In the genomic region with DNA sequence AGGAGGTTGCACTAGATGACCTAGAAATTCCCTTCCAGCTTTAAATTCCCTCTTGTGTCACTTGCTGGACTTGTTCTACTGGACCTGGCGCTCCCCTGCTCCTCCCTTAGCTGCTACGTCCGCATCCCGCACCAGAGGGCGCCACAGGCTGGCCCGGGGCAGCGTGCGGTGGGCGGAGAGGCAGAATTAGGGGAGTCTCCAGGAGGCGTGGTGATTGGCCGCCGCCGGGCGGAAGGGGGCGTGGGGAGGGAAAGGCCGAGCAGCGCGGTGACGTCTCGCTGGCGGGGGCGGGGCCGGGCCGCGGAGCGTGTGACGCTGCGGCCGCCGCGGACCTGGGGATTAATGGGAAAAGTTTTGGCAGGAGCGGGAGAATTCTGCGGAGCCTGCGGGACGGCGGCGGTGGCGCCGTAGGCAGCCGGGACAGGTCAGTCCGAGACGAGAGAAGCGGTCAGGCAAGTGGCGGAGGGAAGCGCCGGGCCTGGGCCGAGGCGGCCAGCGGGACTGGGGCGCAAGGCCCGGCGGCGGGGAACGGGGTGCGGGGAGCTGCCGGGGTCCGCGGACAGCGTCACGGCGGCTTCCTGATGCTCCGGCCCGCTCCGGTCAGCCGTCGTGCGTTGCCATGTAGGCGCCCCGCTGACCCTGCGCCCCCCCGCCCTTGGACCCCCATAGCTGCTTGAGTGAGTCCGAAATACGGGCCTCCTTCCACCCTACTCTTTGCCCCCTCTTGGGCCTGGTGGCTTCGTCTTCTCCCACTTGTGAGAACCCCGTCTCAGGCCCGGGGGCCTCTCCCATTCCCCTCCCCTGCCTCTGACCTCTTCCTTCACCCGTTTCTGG, we compare ENCODE assay signal across 8 cellular contexts. TPM values are rescaled to one million over a fixed set of nuclear protein-coding genes. Genes with fewer than 3 reads are reported as not detected.
DNase-seq lines count a peak whose midpoint lies in the region; TF ChIP-seq lines count a peak whose summit lies in the region.

Gene PPARD (plus strand): TSS at position 301 of the 834 bp plus-strand sequence. CDS start 68,530 bp downstream, outside the sequence.

- peak within 1 kb of the TSS; percentile 74 for H3K4me3 ChIP-seq in H7 (ENCODE audit: insufficient read depth, low read depth, low read length)
- peak within 1 kb of the TSS; percentile 85 for H3K4me3 ChIP-seq in Loucy (ENCODE audit: low read length, poor library complexity, severe bottlenecking)
- peak within 1 kb of the TSS; percentile 88 to 98 for H3K4me3 ChIP-seq in stomach smooth muscle (ENCODE audit: low read length in 2 of 2)

- H3K36me3 ChIP-seq in H7 (replicated peaks; ENCODE audit: control insufficient read depth, insufficient read depth, low read length) (peaks cover 1% of the 10 kb centered on the region), Loucy (ENCODE audit: insufficient read depth, low read length) (no peaks in the 10 kb centered on the region), stomach smooth muscle (ENCODE audit: control insufficient read depth in 2 of 2, insufficient read depth in 2 of 2, low read length in 2 of 2) (peaks cover 8 to 11% of the 10 kb centered on the region in 2 donors)

- peaks cover 3% of the 10 kb centered on the region for H3K9me3 Mint-ChIP-seq in neural crest cell

- H3K9me3 ChIP-seq in Loucy (ENCODE audit: insufficient read depth, low read depth, low read length) (no peaks in the 10 kb centered on the region), stomach smooth muscle (ENCODE audit: control insufficient read depth in 2 of 2, low read length in 2 of 2) (no peaks in the 10 kb centered on the region)

- in situ Hi-C loops in G401 (cut with HindIII; ENCODE audit: low sequenced_read_pairs) = no loop called here

- no peaks in the 10 kb centered on the region for H3K27me3 ChIP-seq in H7 (ENCODE audit: control insufficient read depth, insufficient read depth, low read length)
- H3K27me3 ChIP-seq in Loucy (ENCODE audit: insufficient read depth, low read length, poor library complexity, severe bottlenecking) = no peaks in the 10 kb centered on the region
- peaks cover 0 to 2% of the 10 kb centered on the region in 2 donors for H3K27me3 ChIP-seq in stomach smooth muscle (ENCODE audit: control insufficient read depth in 1 of 2, insufficient read depth in 2 of 2, low read length in 2 of 2)

- H3K4me1 Mint-ChIP-seq in neural crest cell = peaks cover 29% of the 10 kb centered on the region

- DNase-seq in G401 (ENCODE audit: low spot score) (peak; percentile 98), H7 (peak; percentile 100), fibroblast of the conjunctiva (ENCODE audit: low read depth) (peak; percentile 91), neural crest cell (ENCODE audit: low read depth, low spot score) (peak; percentile 99)
- peak; percentile 96 for DNase-seq in activated effector memory CD4-positive, alpha-beta T cell treated with Interleukin-2 at 50 U/mL for 16 hours

- peaks cover 5% of the 10 kb centered on the region for H3K36me3 Mint-ChIP-seq in neural crest cell (ENCODE audit: low read depth)

- peaks cover 8% of the 10 kb centered on the region; the same call in 1 of the 2 replicates for H3K79me2 ChIP-seq in Loucy (ENCODE audit: insufficient read depth, low read length)

- peak within 1 kb of the TSS; percentile 97 for H3K4me3 Mint-ChIP-seq in neural crest cell

- peak; percentile 62 for TF ChIP-seq POLR2A in Raji (IDR thresholded peaks at IDR 0.05; ENCODE audit: insufficient read depth, low read depth, low read length)

- peaks cover 5% of the 10 kb centered on the region for H3K27me3 Mint-ChIP-seq in neural crest cell (ENCODE audit: low read depth)

- H3K9ac ChIP-seq in Loucy (ENCODE audit: low read depth, low read length, poor library complexity, severe bottlenecking) (peak within 1 kb of the TSS; percentile 77), stomach smooth muscle (ENCODE audit: low read length in 2 of 2) (peak within 1 kb of the TSS; percentile 94 to 98)

- H2AFZ ChIP-seq in Loucy (ENCODE audit: low read length) = peak within 1 kb of the TSS; percentile 73; the same call in 1 of the 2 replicates

- H3K27ac Mint-ChIP-seq in neural crest cell (ENCODE audit: unreplicated experiment) = peak within 1 kb of the TSS; percentile 97

- H3K27ac ChIP-seq in stomach smooth muscle (ENCODE audit: low read length) = peak within 1 kb of the TSS; percentile 69

- peaks cover 4% of the 10 kb centered on the region for H4K20me1 ChIP-seq in Loucy (ENCODE audit: insufficient read depth, low read length, poor library complexity, severe bottlenecking)

- H3F3A ChIP-seq in Loucy (ENCODE audit: low read depth) = no peaks in the 10 kb centered on the region

- H3K4me1 ChIP-seq in Loucy (ENCODE audit: insufficient read depth, low read length, poor library complexity, severe bottlenecking) (peaks cover 16% of the 10 kb centered on the region), stomach smooth muscle (ENCODE audit: control insufficient read depth, insufficient read depth, low read length) (peaks cover 17% of the 10 kb centered on the region)

- TF ChIP-seq CTCF in Loucy (conservative IDR thresholded peaks at IDR 0.05; ENCODE audit: low read length) (peak; percentile 96), neural crest cell (conservative IDR thresholded peaks at IDR 0.05) (peak; percentile 96)

- H3K9me2 ChIP-seq in Loucy (replicated peaks; ENCODE audit: low read depth, low read length) = no peaks in the 10 kb centered on the region

- H3K4me2 ChIP-seq in Loucy (ENCODE audit: low read depth, low read length, poor library complexity, severe bottlenecking) = peak within 1 kb of the TSS; percentile 99

RNA-seq across cellular contexts. Expression of gene PPARD, which starts in this region (rescaled TPM):
- total RNA-seq in G401 (2014; rRNA removed; shearing (Covaris generic)) = 2.8 and 4.2 TPM in 2 replicates
- total RNA-seq in H7 (2014; rRNA removed; shearing (Covaris generic)) = 1.9 and 3.2 TPM in 2 replicates
- 25.6 and 26.3 TPM in 2 replicates for total RNA-seq in neural crest cell

Comparison
In these comparisons a context has a peak if more than half of its experiments do, and no peak if none do; other contexts are left out.
1. Peak in every context shown above with its lines: DNase-seq, H3K4me3 ChIP-seq and H3K27ac ChIP-seq.